ENCODE assay signal across 33 cellular contexts in the genomic region with DNA sequence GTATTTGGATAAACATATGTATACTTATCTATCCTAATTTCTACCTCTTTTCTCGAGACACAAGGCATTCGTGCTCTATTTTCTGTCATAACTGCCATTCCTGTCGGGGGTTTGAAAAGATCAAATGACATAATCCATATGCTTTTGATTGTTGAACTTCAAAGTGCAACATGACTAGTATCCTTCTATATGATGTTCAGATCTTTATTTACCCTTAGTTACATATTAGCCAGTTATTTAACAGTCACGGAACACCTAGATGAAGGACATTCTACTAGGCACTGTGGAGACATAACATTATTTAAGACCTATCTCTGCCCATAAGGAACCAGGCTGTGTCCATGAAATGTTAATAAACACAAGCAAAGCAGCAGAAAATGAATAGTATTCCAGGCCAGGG. TPM values are rescaled to one million over a fixed set of nuclear protein-coding genes. Genes with fewer than 3 reads are reported as not detected.
"Had no signal": no experiment of that assay in that cellular context is flagged by ENCODE, and none has a peak within 500 bp of the region (broad histone marks: within the 10 kb centered on the region; RNA-seq: fewer than 3 reads in every experiment).

No MANE protein-coding gene starts in this region.

- H3K27ac ChIP-seq: SJCRH30, SK-N-MC had no signal

- H3K27ac Mint-ChIP-seq: activated CD4-positive, alpha-beta T cell treated with anti-CD3 and anti-CD28 coated beads, Interleukin-2, amount 10 ng/mL, durations not matched to agents 24 days and 14 days; activated CD8-positive, alpha-beta T cell treated with anti-CD3 and anti-CD28 coated beads for 36 hours; activated naive CD4-positive, alpha-beta T cell treated with anti-CD3 and anti-CD28 coated beads, Interleukin-2, amount 50 U/mL, for 24 hours; activated naive CD8-positive, alpha-beta T cell treated with anti-CD3 and anti-CD28 coated beads, Interleukin-2, amount 10 ng/mL, durations not matched to agents 7 days and 5 days; activated T-cell treated with anti-CD3 and anti-CD28 coated beads, Interleukin-2, amount 50 U/mL, for 72 hours; activated T-helper 17 cell treated with anti-CD3 and anti-CD28 coated beads, Interleukin-2, amount 50 U/mL, for 72 hours; brain; T-helper 1 cell treated with Interleukin-12 subunit alpha and Interleukin-12 subunit beta and Interleukin-4 antibody, amounts not matched to agents 30 μg/mL and 1 μg/mL, for 36 hours; T-helper 2 cell treated with Interferon-gamma antibody and Interleukin-4, amounts not matched to agents 5 μg/mL and 100 μg/mL, for 36 hours had no signal

- H3K36me3 Mint-ChIP-seq: activated naive CD4-positive, alpha-beta T cell treated with anti-CD3 and anti-CD28 coated beads, Interleukin-2, amount 50 U/mL, for 24 hours; activated naive CD8-positive, alpha-beta T cell treated with anti-CD3 and anti-CD28 coated beads, Interleukin-2, amount 10 ng/mL, durations not matched to agents 7 days and 5 days; brain had no signal

- H3K9me3 Mint-ChIP-seq: activated CD4-positive, alpha-beta T cell treated with anti-CD3 and anti-CD28 coated beads, Interleukin-2, amount 10 ng/mL, durations not matched to agents 24 days and 14 days; activated CD8-positive, alpha-beta T cell treated with anti-CD3 and anti-CD28 coated beads for 36 hours; activated naive CD4-positive, alpha-beta T cell treated with anti-CD3 and anti-CD28 coated beads, Interleukin-2, amount 50 U/mL, for 24 hours; activated naive CD8-positive, alpha-beta T cell treated with anti-CD3 and anti-CD28 coated beads, Interleukin-2, amount 10 ng/mL, durations not matched to agents 7 days and 5 days; activated T-helper 17 cell treated with anti-CD3 and anti-CD28 coated beads, Interleukin-2, amount 50 U/mL, for 72 hours; brain; T-helper 1 cell treated with Interleukin-12 subunit alpha and Interleukin-12 subunit beta and Interleukin-4 antibody, amounts not matched to agents 30 μg/mL and 1 μg/mL, for 36 hours; T-helper 2 cell treated with Interferon-gamma antibody and Interleukin-4, amounts not matched to agents 5 μg/mL and 100 μg/mL, for 36 hours had no signal

- H3K36me3 ChIP-seq: SJCRH30 had no signal

- FAIRE-seq: astrocyte, bronchial epithelial cell, TTC549 had no signal

- H3K4me3 ChIP-seq: SJCRH30, SK-N-MC had no signal

- H3K27me3 ChIP-seq: SJCRH30 had no signal

- H3K4me1 Mint-ChIP-seq: activated CD4-positive, alpha-beta T cell treated with anti-CD3 and anti-CD28 coated beads, Interleukin-2, amount 10 ng/mL, durations not matched to agents 24 days and 14 days; activated naive CD4-positive, alpha-beta T cell treated with anti-CD3 and anti-CD28 coated beads, Interleukin-2, amount 50 U/mL, for 24 hours; activated naive CD8-positive, alpha-beta T cell treated with anti-CD3 and anti-CD28 coated beads, Interleukin-2, amount 10 ng/mL, durations not matched to agents 7 days and 5 days; activated T-helper 17 cell treated with anti-CD3 and anti-CD28 coated beads, Interleukin-2, amount 50 U/mL, for 72 hours; brain had no signal

- DNase-seq: activated CD4-positive, alpha-beta T cell treated with anti-CD3 and anti-CD28 coated beads, Interleukin-2, amount 10 ng/mL, durations not matched to agents 24 days and 14 days; activated CD4-positive, alpha-beta T cell treated with anti-CD3 and anti-CD28 coated beads, Interleukin-2, amount 50 U/mL, for 4 hours; activated CD8-positive, alpha-beta T cell treated with anti-CD3 and anti-CD28 coated beads for 36 hours; activated effector memory CD4-positive, alpha-beta T cell treated with anti-CD3 and anti-CD28 coated beads, Interleukin-2, amount 50 U/mL, for 16 hours; activated naive CD4-positive, alpha-beta T cell treated with Interleukin-2 at 50 U/mL for 16 hours; activated naive CD8-positive, alpha-beta T cell treated with anti-CD3 and anti-CD28 coated beads, Interleukin-2, amount 10 ng/mL, durations not matched to agents 7 days and 5 days; activated T-cell treated with anti-CD3 and anti-CD28 coated beads, Interleukin-2, amount 50 U/mL, for 1 hour; activated T-cell treated with anti-CD3 and anti-CD28 coated beads, Interleukin-2, amount 50 U/mL, for 72 hours; amygdala; caudate nucleus; NCI-H1105; NCI-H1417 treated with DMSO at 0.1 percent for 48 hours; NCI-H187 treated with DMSO at 0.1 percent for 48 hours; NCI-H2081; NCI-H2171 treated with DMSO at 0.1 percent for 48 hours; NCI-H2227 treated with DMSO at 0.1 percent for 48 hours; NCI-H446; NCI-H510A treated with DMSO at 0.1 percent for 48 hours; SHP77; SJCRH30 had no signal

- ATAC-seq: activated CD8-positive, alpha-beta T cell treated with anti-CD3 and anti-CD28 coated beads for 36 hours; activated T-cell treated with anti-CD3 and anti-CD28 coated beads, Interleukin-2, amount 50 U/mL, for 72 hours; activated T-helper 17 cell treated with anti-CD3 and anti-CD28 coated beads, Interleukin-2, amount 50 U/mL, for 72 hours; Panc1 had no signal

- H3K27me3 Mint-ChIP-seq: activated CD4-positive, alpha-beta T cell treated with anti-CD3 and anti-CD28 coated beads, Interleukin-2, amount 10 ng/mL, durations not matched to agents 24 days and 14 days had no signal

- H3K4me1 ChIP-seq: SJCRH30 had no signal

- H3K4me3 Mint-ChIP-seq: activated CD4-positive, alpha-beta T cell treated with anti-CD3 and anti-CD28 coated beads, Interleukin-2, amount 10 ng/mL, durations not matched to agents 24 days and 14 days; activated CD8-positive, alpha-beta T cell treated with anti-CD3 and anti-CD28 coated beads for 36 hours; activated naive CD4-positive, alpha-beta T cell treated with anti-CD3 and anti-CD28 coated beads, Interleukin-2, amount 50 U/mL, for 24 hours; activated naive CD8-positive, alpha-beta T cell treated with anti-CD3 and anti-CD28 coated beads, Interleukin-2, amount 10 ng/mL, durations not matched to agents 7 days and 5 days; activated T-cell treated with anti-CD3 and anti-CD28 coated beads, Interleukin-2, amount 50 U/mL, for 72 hours; activated T-helper 17 cell treated with anti-CD3 and anti-CD28 coated beads, Interleukin-2, amount 50 U/mL, for 72 hours; brain; T-helper 1 cell treated with Interleukin-12 subunit alpha and Interleukin-12 subunit beta and Interleukin-4 antibody, amounts not matched to agents 30 μg/mL and 1 μg/mL, for 36 hours; T-helper 2 cell treated with Interferon-gamma antibody and Interleukin-4, amounts not matched to agents 5 μg/mL and 100 μg/mL, for 36 hours had no signal

- H3K9me3 ChIP-seq: SJCRH30 had no signal

RNA-seq across cellular contexts. Expression of a gene that starts 11.2 kb away (rescaled TPM):
- total RNA-seq: activated CD4-positive, alpha-beta T cell treated with anti-CD3 and anti-CD28 coated beads, Interleukin-2, amount 10 ng/mL, durations not matched to agents 24 days and 14 days; activated CD8-positive, alpha-beta memory T cell treated with anti-CD3 and anti-CD28 coated beads for 36 hours; activated CD8-positive, alpha-beta T cell treated with anti-CD3 and anti-CD28 coated beads for 36 hours; activated naive CD8-positive, alpha-beta T cell treated with anti-CD3 and anti-CD28 coated beads, Interleukin-2, amount 10 ng/mL, durations not matched to agents 7 days and 5 days; activated T-cell treated with anti-CD3 and anti-CD28 coated beads, Interleukin-2, amount 50 U/mL, for 72 hours; MCF 10A; RPMI7951 had no signal
